In genomic region chr20:39888310-39888709, GRCh38 we compare ENCODE assay signal across 9 cellular contexts.
"Had no signal": no experiment of that assay in that cellular context is flagged by ENCODE, and none has a peak within 500 bp of the region (broad histone marks: within the 10 kb centered on the region; RNA-seq: fewer than 3 reads in every experiment).

No MANE protein-coding gene starts in this region.

- H3K4me3 Mint-ChIP-seq: HFFc6 had no signal

- ATAC-seq: HCT116, K562 had no signal

- H3K9me3 ChIP-seq: HAP-1 had no signal

- H3K36me3 ChIP-seq: HAP-1 had no signal

- H3K4me1 ChIP-seq: HAP-1 had no signal

- H3K27ac Mint-ChIP-seq: HFFc6 had no signal

- DNase-seq: GM23248, GOT3, H7, HFFc6, IMR-90 had no signal

- H3K9me3 Mint-ChIP-seq: HFFc6 had no signal

- H3K27ac ChIP-seq: GM23248, HL-60 had no signal

- H3K4me3 ChIP-seq: GM23248, HAP-1, K562 had no signal

- FAIRE-seq: K562 had no signal
